20 cellular contexts compared by ENCODE assay signal in genomic region chr15:54212635-54213034, GRCh38.
DNase-seq lines count a peak whose midpoint lies in the region; ATAC-seq and TF ChIP-seq lines count a peak whose summit lies in the region.
"Had no signal": no experiment of that assay in that cellular context is flagged by ENCODE, and none has a peak within 500 bp of the region (broad histone marks: within the 10 kb centered on the region; RNA-seq: fewer than 3 reads in every experiment).

No MANE protein-coding gene starts in this region.

- POLR2A ChIA-PET in HEK293T (lab: Yijun Ruan, JAX) = no interaction called here

- no peaks in the 10 kb centered on the region for H3K9me3 ChIP-seq in gastrocnemius medialis
- H3K9me3 ChIP-seq: BE2C, BLaER1 had no signal

- peak in 1 of 2 donors; percentile 30 for TF ChIP-seq POLR2A in gastrocnemius medialis (IDR thresholded peaks at IDR 0.05)

- CTCF ChIA-PET in HEK293T (lab: Yijun Ruan, JAX) = no interaction called here

- intact Hi-C loops in gastrocnemius medialis (cut with DNase I; ENCODE audit: low total_unique reads) = loop anchor here (2.0 to 10.0 kb wide), 2 partner anchors 62 to 236 kb away; no protein-coding TSS in a partner anchor

- H3K4me1 ChIP-seq in gastrocnemius medialis = peaks cover 4 to 8% of the 10 kb centered on the region in 2 donors
- H3K4me1 ChIP-seq: BE2C, BLaER1 had no signal

- H3K4me3 ChIP-seq in gastrocnemius medialis = peak overlapping the region; percentile 26 to 39 (median 32)
- H3K4me3 ChIP-seq: BLaER1 had no signal

- no peak for TF ChIP-seq CTCF in gastrocnemius medialis (IDR thresholded peaks at IDR 0.05 in 4 of 5, conservative IDR thresholded peaks at IDR 0.05 in 1 of 5)

- peak; percentile 52 for DNase-seq in cerebellar cortex (ENCODE audit: low spot score)
- DNase-seq in gastrocnemius medialis = no peak
- no peak for DNase-seq in HEK293T (ENCODE audit: extremely low spot score)
- no peak for DNase-seq in H4 (ENCODE audit: low spot score)
- DNase-seq in T-helper 9 cell = no peak
- DNase-seq: 8988T; ACHN; BE2C; CD4-positive, alpha-beta memory T cell; CD4-positive, CD25-positive, alpha-beta regulatory T cell; CD8-positive, alpha-beta memory T cell; COR-L47; DMS 273 treated with DMSO at 0.1 percent for 48 hours; DMS153; DMS53; DMS79; DND-41; EL; GF-D8 had no signal

- in situ Hi-C loops in gastrocnemius medialis (cut with MboI; ENCODE audit: low sequenced_read_pairs in 4 of 4) = no loop called here

- H3K36me3 ChIP-seq in gastrocnemius medialis = no peaks in the 10 kb centered on the region
- H3K36me3 ChIP-seq: BE2C, BLaER1 had no signal

- H3K27ac ChIP-seq in gastrocnemius medialis = peak overlapping the region; percentile 65 to 83 (median 74)
- H3K27ac ChIP-seq: BLaER1 had no signal

- ATAC-seq in gastrocnemius medialis = peak; percentile 90 to 96

- no peaks in the 10 kb centered on the region for H3K27me3 ChIP-seq in gastrocnemius medialis
- H3K27me3 ChIP-seq: BE2C, BLaER1 had no signal

TF ChIP-seq in HEK293T, 16 proteins besides CTCF, POLR2A, EP300 and RAD21:
- TF ChIP-seq FOXM1 (IDR thresholded peaks at IDR 0.05; ENCODE audit: borderline replicate concordance) = no peak
- no peak for TF ChIP-seq ARNT (IDR thresholded peaks at IDR 0.05)
- no peak for TF ChIP-seq FOXK2 (IDR thresholded peaks at IDR 0.05)
- TF ChIP-seq NFRKB (IDR thresholded peaks at IDR 0.05) = no peak
- TF ChIP-seq FOXA1 (IDR thresholded peaks at IDR 0.05) = no peak
- TF ChIP-seq L3MBTL2 (conservative IDR thresholded peaks at IDR 0.05) = no peak
- no peak for TF ChIP-seq BHLHE40 (IDR thresholded peaks at IDR 0.05; ENCODE audit: borderline replicate concordance)
- no peak for TF ChIP-seq SP1 (IDR thresholded peaks at IDR 0.05)
- no peak for TF ChIP-seq PKNOX1 (IDR thresholded peaks at IDR 0.05)
- no peak for TF ChIP-seq SUZ12 (IDR thresholded peaks at IDR 0.05)
- TF ChIP-seq HDGF (IDR thresholded peaks at IDR 0.05; ENCODE audit: borderline replicate concordance) = no peak
- no peak for TF ChIP-seq TARDBP (IDR thresholded peaks at IDR 0.05)
- no peak for TF ChIP-seq ELF4 (IDR thresholded peaks at IDR 0.05)
- no peak for TF ChIP-seq ZNF384 (IDR thresholded peaks at IDR 0.05)
- TF ChIP-seq CTBP1 (IDR thresholded peaks at IDR 0.05; ENCODE audit: borderline replicate concordance) = no peak
